8 cellular contexts compared by ENCODE assay signal in genomic region chr7:86469680-86470295, GRCh38.
A peak's percentile ranks its signal among the peaks of the same experiment; 100 is the strongest.
DNase-seq lines count a peak whose midpoint lies in the region; ATAC-seq, FAIRE-seq and TF ChIP-seq lines count a peak whose summit lies in the region.

No MANE protein-coding gene starts in this region.

- TF ChIP-seq CTCF in cardiac fibroblast (IDR thresholded peaks at IDR 0.05; ENCODE audit: low read depth, low read length): peak; percentile 57
- peak; percentile 87 for TF ChIP-seq CTCF in HepG2 (CRISPR knock-in tag; IDR thresholded peaks at IDR 0.05)

- H3K27me3 ChIP-seq in HepG2 (ENCODE audit: control insufficient read depth in 1 of 2, insufficient read depth in 2 of 2, low read length in 2 of 2): no peaks in the 10 kb centered on the region

- H3K36me3 ChIP-seq in HepG2 (replicated peaks in 1 of 2; ENCODE audit: control insufficient read depth in 1 of 2, insufficient read depth in 2 of 2, low read length in 2 of 2): no peaks in the 10 kb centered on the region

- H2AFZ ChIP-seq in HepG2 (ENCODE audit: low read length): no peak overlapping the region

- no peaks in the 10 kb centered on the region for H3K9me3 ChIP-seq in HepG2 (ENCODE audit: low read length)

- no peak overlapping the region for H3K27ac ChIP-seq in HepG2 (ENCODE audit: extremely low read length, insufficient read depth, low read length)

- no peak overlapping the region for H3K4me3 ChIP-seq in cardiac fibroblast (replicated peaks in 1 of 2; ENCODE audit: low read depth in 2 of 2, low read length in 2 of 2)
- no peak overlapping the region for H3K4me3 ChIP-seq in HepG2 (replicated peaks in 1 of 3; ENCODE audit: insufficient read depth in 1 of 3, low read depth in 2 of 3, low read length in 3 of 3)

- H3K4me3 Mint-ChIP-seq in stimulated activated naive CD8-positive, alpha-beta T cell treated with anti-CD3 and anti-CD28 coated beads, Interleukin-15, amount 100 ng/mL, for 72 hours: no peak overlapping the region

- TF ChIP-seq POLR2A in GM18505 (IDR thresholded peaks at IDR 0.05; ENCODE audit: borderline replicate concordance, extremely low read depth, insufficient read depth, insufficient read length) (no peak), HepG2 (IDR thresholded peaks at IDR 0.05; ENCODE audit: insufficient read depth in 1 of 2, low read depth in 2 of 2, low read length in 2 of 2) (no peak)

- no peaks in the 10 kb centered on the region for H3K4me1 Mint-ChIP-seq in stimulated activated naive CD8-positive, alpha-beta T cell treated with anti-CD3 and anti-CD28 coated beads, Interleukin-15, amount 100 ng/mL, for 72 hours

- WGBS in HepG2 (ENCODE audit: low lambda C conversion rate): 29% methylated on average over 9 of the region's 9 CpGs

- POLR2A ChIA-PET in HepG2 (lab: Yijun Ruan, JAX): no interaction called here

- peak; percentile 63 for TF ChIP-seq RAD21 in HepG2 (CRISPR knock-in tag; IDR thresholded peaks at IDR 0.05)

- TF ChIP-seq EP300 in HepG2 (IDR thresholded peaks at IDR 0.05; ENCODE audit: low read depth in 2 of 2, low read length in 2 of 2) (no peak), HepG2 (CRISPR knock-in tag; IDR thresholded peaks at IDR 0.05; ENCODE audit: borderline replicate concordance) (no peak)

- CTCF ChIA-PET in HepG2 (lab: Yijun Ruan, JAX; ENCODE audit: low intra/inter-chr PET ratio, low total read pairs): interaction anchor here (0.6 to 3.8 kb wide), 4 partner anchors 579 to 1439 kb away, joined by 3 to 30 read pairs (median 3); no protein-coding TSS in a partner anchor

- H3K9me3 Mint-ChIP-seq in stimulated activated naive CD8-positive, alpha-beta T cell treated with anti-CD3 and anti-CD28 coated beads, Interleukin-15, amount 100 ng/mL, for 72 hours: no peaks in the 10 kb centered on the region

- in situ Hi-C loops in SK-MEL-5 (cut with HindIII; ENCODE audit: low pct_unique_long_range_greater_than_20kb, low sequenced_read_pairs) (loop anchor here (25.0 kb wide), 1 partner anchor 582 kb away; no protein-coding TSS in a partner anchor), HepG2 (cut with HindIII; ENCODE audit: extremely low pct_ligation_motif_present, low pct_unique_long_range_greater_than_20kb) (loop anchor here (5.0 to 25.0 kb wide), 2 partner anchors 577 to 1407 kb away; no protein-coding TSS in a partner anchor)

- H3K27me3 Mint-ChIP-seq in stimulated activated naive CD8-positive, alpha-beta T cell treated with anti-CD3 and anti-CD28 coated beads, Interleukin-15, amount 100 ng/mL, for 72 hours: no peaks in the 10 kb centered on the region

- H3K27ac Mint-ChIP-seq in stimulated activated naive CD8-positive, alpha-beta T cell treated with anti-CD3 and anti-CD28 coated beads, Interleukin-15, amount 100 ng/mL, for 72 hours: no peak overlapping the region

- no peaks in the 10 kb centered on the region for H4K20me1 ChIP-seq in HepG2 (ENCODE audit: insufficient read depth, low read length)

- no peak overlapping the region for H3K4me2 ChIP-seq in HepG2 (ENCODE audit: low read depth, low read length)

- ATAC-seq in GM18505 (IDR thresholded peaks at IDR 0.05; ENCODE audit: unreplicated experiment): peak; percentile 98
- ATAC-seq in HG02852 (IDR thresholded peaks at IDR 0.05; ENCODE audit: unreplicated experiment): peak; percentile 100
- ATAC-seq in HepG2: peak; percentile 95
- ATAC-seq in stimulated activated naive CD8-positive, alpha-beta T cell treated with anti-CD3 and anti-CD28 coated beads, Interleukin-15, amount 100 ng/mL, for 72 hours: peak; percentile 69

- H3K79me2 ChIP-seq in HepG2 (ENCODE audit: insufficient read depth, low read length): no peaks in the 10 kb centered on the region

- DNase-seq in Ammon's horn (ENCODE audit: low spot score) (peak; percentile 73), NCI-H1092 treated with DMSO at 0.1 percent for 48 hours (lab: John Stamatoyannopoulos, UW) (peak; percentile 79), SK-MEL-5 (ENCODE audit: low read depth, low spot score) (peak; percentile 91), cardiac fibroblast (ENCODE audit: low read depth in 2 of 2) (peak; percentile 77 to 84), HepG2 (ENCODE audit: low spot score) (peak; percentile 70)
- DNase-seq in stimulated activated naive CD8-positive, alpha-beta T cell treated with anti-CD3 and anti-CD28 coated beads, Interleukin-15, amount 100 ng/mL, for 72 hours: peak; percentile 37 to 39

- H3K9ac ChIP-seq in HepG2 (ENCODE audit: insufficient read depth, low read depth, low read length): no peak overlapping the region

- peak; percentile 93 for FAIRE-seq in HepG2 (lab: Jason Lieb, UNC)

- intact Hi-C loops in HepG2 (cut with micrococcal nuclease; ENCODE audit: unreplicated experiment): loop anchor here (1.0 to 10.0 kb wide), 3 partner anchors 435 to 1427 kb away; no protein-coding TSS in a partner anchor

- no peaks in the 10 kb centered on the region for H3K4me1 ChIP-seq in HepG2 (ENCODE audit: insufficient read depth, low read length)

- no TSS peak for BruUV-seq in HepG2 (replicated peaks; lab: Mats Ljungman, UMichigan)

TF ChIP-seq in HepG2, 621 proteins besides CTCF, POLR2A, EP300 and RAD21 (continues in another document):
- peak; percentile 48; the same call in 1 of the 2 replicates for TF ChIP-seq USF2 (IDR thresholded peaks at IDR 0.05; ENCODE audit: low read depth, low read length)
- TF ChIP-seq USF2 (CRISPR knock-in tag; IDR thresholded peaks at IDR 0.05; ENCODE audit: borderline replicate concordance): no peak; the same call in 1 of the 2 replicates
- TF ChIP-seq NFKB2 (CRISPR knock-in tag; IDR thresholded peaks at IDR 0.05; ENCODE audit: borderline replicate concordance): no peak
- TF ChIP-seq TFE3 (CRISPR knock-in tag; IDR thresholded peaks at IDR 0.05): no peak
- no peak for TF ChIP-seq ZNF747 (CRISPR knock-in tag; IDR thresholded peaks at IDR 0.05; ENCODE audit: borderline replicate concordance)
- TF ChIP-seq POGZ (CRISPR knock-in tag; IDR thresholded peaks at IDR 0.05): no peak
- TF ChIP-seq ZNF580 (CRISPR knock-in tag; IDR thresholded peaks at IDR 0.05; ENCODE audit: borderline replicate concordance, low read depth): no peak
- no peak for TF ChIP-seq SRY (CRISPR knock-in tag; IDR thresholded peaks at IDR 0.05)
- TF ChIP-seq ZNF484 (CRISPR knock-in tag; IDR thresholded peaks at IDR 0.05; ENCODE audit: borderline replicate concordance, low read depth): no peak
- no peak for TF ChIP-seq TEAD2 (CRISPR knock-in tag; IDR thresholded peaks at IDR 0.05)
- TF ChIP-seq ZNF253 (CRISPR knock-in tag; IDR thresholded peaks at IDR 0.05; ENCODE audit: borderline replicate concordance): no peak
- TF ChIP-seq ZNF530 (CRISPR knock-in tag; IDR thresholded peaks at IDR 0.05; ENCODE audit: low read depth): no peak
- TF ChIP-seq ZNF639 (CRISPR knock-in tag; conservative IDR thresholded peaks at IDR 0.05): no peak
- TF ChIP-seq IKZF5 (CRISPR knock-in tag; IDR thresholded peaks at IDR 0.05): no peak
- no peak for TF ChIP-seq ETV5 (CRISPR knock-in tag; IDR thresholded peaks at IDR 0.05; ENCODE audit: borderline replicate concordance)

Comparison
In these comparisons a context has a peak if more than half of its experiments do, and no peak if none do; other contexts are left out.
1. DNase-seq: peak in every context shown above with its lines; median percentile 91 in SK-MEL-5; 80 in cardiac fibroblast; 79 in NCI-H1092 treated with DMSO at 0.1 percent for 48 hours; 73 in Ammon's horn; 70 in HepG2; 38 in stimulated activated naive CD8-positive, alpha-beta T cell treated with anti-CD3 and anti-CD28 coated beads, Interleukin-15, amount 100 ng/mL, for 72 hours.